33 cellular contexts compared by ENCODE assay signal in genomic region chr6:32539839-32540238, GRCh38. TPM values are rescaled to one million over a fixed set of nuclear protein-coding genes. Genes with fewer than 3 reads are reported as not detected.
"Had no signal": no experiment of that assay in that cellular context is flagged by ENCODE, and none has a peak within 500 bp of the region (broad histone marks: within the 10 kb centered on the region; RNA-seq: fewer than 3 reads in every experiment).

No MANE protein-coding gene starts in this region.

- H3K36me3 Mint-ChIP-seq: activated CD4-positive, alpha-beta memory T cell treated with anti-CD3 and anti-CD28 coated beads for 36 hours; activated naive CD4-positive, alpha-beta T cell treated with anti-CD3 and anti-CD28 coated beads, Interleukin-2, amount 10 ng/mL, durations not matched to agents 7 days and 5 days; activated naive CD4-positive, alpha-beta T cell treated with anti-CD3 and anti-CD28 coated beads, Interleukin-2, amount 50 U/mL, for 24 hours; brain had no signal

- H3K9me3 ChIP-seq: ascending aorta had no signal

- H3K4me1 Mint-ChIP-seq: activated CD4-positive, alpha-beta T cell treated with anti-CD3 and anti-CD28 coated beads, Interleukin-2, amount 10 ng/mL, durations not matched to agents 24 days and 14 days; activated naive CD4-positive, alpha-beta T cell treated with anti-CD3 and anti-CD28 coated beads, Interleukin-2, amount 10 ng/mL, durations not matched to agents 7 days and 5 days; activated naive CD4-positive, alpha-beta T cell treated with anti-CD3 and anti-CD28 coated beads, Interleukin-2, amount 50 U/mL, for 24 hours; activated naive CD8-positive, alpha-beta T cell treated with anti-CD3 and anti-CD28 coated beads, Interleukin-2, amount 10 ng/mL, durations not matched to agents 7 days and 5 days; activated naive CD8-positive, alpha-beta T cell treated with anti-CD3 and anti-CD28 coated beads, Interleukin-2, amount 50 U/mL, for 24 hours; brain had no signal

- H3K27me3 Mint-ChIP-seq: activated B cell treated with CpG ODN at 0.5 μM for 24 hours; activated T-cell treated with anti-CD3 and anti-CD28 coated beads, Interleukin-2, amount 50 U/mL, for 24 hours had no signal

- H3K27ac Mint-ChIP-seq: activated B cell treated with CpG ODN at 0.5 μM for 24 hours; activated CD4-positive, alpha-beta memory T cell treated with anti-CD3 and anti-CD28 coated beads for 36 hours; activated CD4-positive, alpha-beta T cell treated with anti-CD3 and anti-CD28 coated beads, Interleukin-2, amount 10 ng/mL, durations not matched to agents 24 days and 14 days; activated CD8-positive, alpha-beta T cell treated with anti-CD3 and anti-CD28 coated beads for 36 hours; activated naive CD4-positive, alpha-beta T cell treated with anti-CD3 and anti-CD28 coated beads, Interleukin-2, amount 10 ng/mL, durations not matched to agents 7 days and 5 days; activated naive CD4-positive, alpha-beta T cell treated with anti-CD3 and anti-CD28 coated beads, Interleukin-2, amount 50 U/mL, for 24 hours; activated naive CD8-positive, alpha-beta T cell; activated naive CD8-positive, alpha-beta T cell treated with anti-CD3 and anti-CD28 coated beads, Interleukin-2, amount 10 ng/mL, durations not matched to agents 7 days and 5 days; activated naive CD8-positive, alpha-beta T cell treated with anti-CD3 and anti-CD28 coated beads, Interleukin-2, amount 50 U/mL, for 24 hours; activated T-cell treated with anti-CD3 and anti-CD28 coated beads, Interleukin-2, amount 50 U/mL, for 24 hours; activated T-helper 2 cell treated with anti-CD3 and anti-CD28 coated beads, Interferon-gamma antibody, Interleukin-2, Interleukin-4, amounts not matched to agents 10 μg/mL and 5 μg/mL and 100 μg/mL, durations not matched to agents 14 hours and 24 hours and 36 hours; brain; T-helper 1 cell treated with Interleukin-12 subunit alpha and Interleukin-12 subunit beta and Interleukin-4 antibody, amounts not matched to agents 30 μg/mL and 1 μg/mL, for 36 hours; T-helper 2 cell treated with Interferon-gamma antibody and Interleukin-4, amounts not matched to agents 5 μg/mL and 100 μg/mL, for 36 hours had no signal

- DNase-seq: activated B cell treated with CpG ODN at 0.5 μM for 24 hours; activated CD4-positive, alpha-beta memory T cell treated with anti-CD3 and anti-CD28 coated beads for 36 hours; activated CD4-positive, alpha-beta T cell treated with anti-CD3 and anti-CD28 coated beads for 4 hours; activated CD4-positive, alpha-beta T cell treated with anti-CD3 and anti-CD28 coated beads, Interleukin-2, amount 10 ng/mL, durations not matched to agents 24 days and 14 days; activated CD4-positive, alpha-beta T cell treated with anti-CD3 and anti-CD28 coated beads, Interleukin-2, amount 50 U/mL, for 1 hour; activated CD4-positive, alpha-beta T cell treated with anti-CD3 and anti-CD28 coated beads, Interleukin-2, amount 50 U/mL, for 4 hours; activated CD4-positive, CD25-positive, alpha-beta regulatory T cell treated with anti-CD3 and anti-CD28 coated beads, Interleukin-2, amount 50 U/mL, for 72 hours; activated CD8-positive, alpha-beta memory T cell treated with anti-CD3 and anti-CD28 coated beads, Interleukin-2, amount 50 U/mL, for 4 hours; activated CD8-positive, alpha-beta T cell treated with anti-CD3 and anti-CD28 coated beads for 36 hours; activated effector memory CD4-positive, alpha-beta T cell treated with Interleukin-2 at 50 U/mL for 16 hours; activated gamma-delta T cell; activated naive CD4-positive, alpha-beta T cell treated with anti-CD3 and anti-CD28 coated beads, Interleukin-2, amount 10 ng/mL, durations not matched to agents 7 days and 5 days; activated naive CD4-positive, alpha-beta T cell treated with Interleukin-2 at 50 U/mL for 16 hours; activated naive CD8-positive, alpha-beta T cell treated with anti-CD3 and anti-CD28 coated beads, Interleukin-2, amount 10 ng/mL, durations not matched to agents 7 days and 5 days; activated naive CD8-positive, alpha-beta T cell treated with anti-CD3 and anti-CD28 coated beads, Interleukin-2, amount 50 U/mL, for 24 hours; activated T-cell treated with anti-CD3 and anti-CD28 coated beads, Interleukin-2, amount 50 U/mL, for 24 hours; activated T-cell treated with anti-CD3 and anti-CD28 coated beads, Interleukin-2, amount 50 U/mL, for 48 hours; amygdala; anterior cingulate cortex; central memory CD4-positive, alpha-beta T cell; T-helper 1 cell; T-helper 2 cell; T-helper 9 cell had no signal

- H3K36me3 ChIP-seq: ascending aorta had no signal

- H3K4me3 ChIP-seq: ascending aorta had no signal

- H3K4me3 Mint-ChIP-seq: activated B cell treated with CpG ODN at 0.5 μM for 24 hours; activated CD4-positive, alpha-beta memory T cell treated with anti-CD3 and anti-CD28 coated beads for 36 hours; activated CD4-positive, alpha-beta T cell treated with anti-CD3 and anti-CD28 coated beads, Interleukin-2, amount 10 ng/mL, durations not matched to agents 24 days and 14 days; activated CD8-positive, alpha-beta T cell treated with anti-CD3 and anti-CD28 coated beads for 36 hours; activated naive CD4-positive, alpha-beta T cell treated with anti-CD3 and anti-CD28 coated beads, Interleukin-2, amount 10 ng/mL, durations not matched to agents 7 days and 5 days; activated naive CD4-positive, alpha-beta T cell treated with anti-CD3 and anti-CD28 coated beads, Interleukin-2, amount 50 U/mL, for 24 hours; activated naive CD8-positive, alpha-beta T cell; activated naive CD8-positive, alpha-beta T cell treated with anti-CD3 and anti-CD28 coated beads, Interleukin-2, amount 10 ng/mL, durations not matched to agents 7 days and 5 days; activated naive CD8-positive, alpha-beta T cell treated with anti-CD3 and anti-CD28 coated beads, Interleukin-2, amount 50 U/mL, for 24 hours; activated T-cell treated with anti-CD3 and anti-CD28 coated beads, Interleukin-2, amount 50 U/mL, for 24 hours; brain; T-helper 1 cell treated with Interleukin-12 subunit alpha and Interleukin-12 subunit beta and Interleukin-4 antibody, amounts not matched to agents 30 μg/mL and 1 μg/mL, for 36 hours; T-helper 2 cell treated with Interferon-gamma antibody and Interleukin-4, amounts not matched to agents 5 μg/mL and 100 μg/mL, for 36 hours had no signal

- FAIRE-seq: TTC549 had no signal

- H3K27ac ChIP-seq: ascending aorta, VCaP had no signal

- H3K27me3 ChIP-seq: ascending aorta had no signal

- H3K9me3 Mint-ChIP-seq: activated B cell treated with CpG ODN at 0.5 μM for 24 hours; activated CD4-positive, alpha-beta memory T cell treated with anti-CD3 and anti-CD28 coated beads for 36 hours; activated naive CD4-positive, alpha-beta T cell treated with anti-CD3 and anti-CD28 coated beads, Interleukin-2, amount 10 ng/mL, durations not matched to agents 7 days and 5 days; activated naive CD4-positive, alpha-beta T cell treated with anti-CD3 and anti-CD28 coated beads, Interleukin-2, amount 50 U/mL, for 24 hours; activated naive CD8-positive, alpha-beta T cell treated with anti-CD3 and anti-CD28 coated beads, Interleukin-2, amount 10 ng/mL, durations not matched to agents 7 days and 5 days; activated naive CD8-positive, alpha-beta T cell treated with anti-CD3 and anti-CD28 coated beads, Interleukin-2, amount 50 U/mL, for 24 hours; activated T-cell treated with anti-CD3 and anti-CD28 coated beads, Interleukin-2, amount 50 U/mL, for 24 hours had no signal

- H3K4me1 ChIP-seq: ascending aorta had no signal

- ATAC-seq: activated CD8-positive, alpha-beta T cell treated with anti-CD3 and anti-CD28 coated beads for 36 hours; activated naive CD8-positive, alpha-beta T cell treated with anti-CD3 and anti-CD28 coated beads, Interleukin-2, amount 50 U/mL, for 24 hours had no signal

RNA-seq across cellular contexts. Expression of gene HLA-DRB5, which starts 9.8 kb away (rescaled TPM):
- total RNA-seq: cerebellum had no signal
